27 cellular contexts compared by ENCODE assay signal in genomic region chr15:59835801-59836200, GRCh38.
"Had no signal": no experiment of that assay in that cellular context is flagged by ENCODE, and none has a peak within 500 bp of the region (broad histone marks: within the 10 kb centered on the region; RNA-seq: fewer than 3 reads in every experiment).

No MANE protein-coding gene starts in this region.

- H3K36me3 Mint-ChIP-seq: neural progenitor cell; stimulated activated effector memory CD8-positive, alpha-beta T cell treated with anti-CD3 and anti-CD28 coated beads, Interleukin-12 subunit alpha, Interleukin-12 subunit beta, amount 100 ng/mL, for 72 hours; stimulated activated naive B cell treated with anti-CD40 and anti-IgM and Interleukin-4, amounts not matched to agents 10 μg/mL and 1 μg/mL and 100 μg/mL, for 72 hours had no signal

- H3K4me3 ChIP-seq: neural progenitor cell, ovary, psoas muscle, right lobe of liver, sigmoid colon, stomach, thoracic aorta, thyroid gland, tibial nerve, upper lobe of left lung, vagina had no signal

- H3K4me1 ChIP-seq: parathyroid adenoma, psoas muscle, right lobe of liver, sigmoid colon, stomach, thyroid gland, tibial nerve, upper lobe of left lung, vagina had no signal

- H3K9me3 Mint-ChIP-seq: nephron; neural progenitor cell; stimulated activated effector memory CD8-positive, alpha-beta T cell treated with anti-CD3 and anti-CD28 coated beads, Interleukin-12 subunit alpha, Interleukin-12 subunit beta, amount 100 ng/mL, for 72 hours; stimulated activated naive B cell treated with anti-CD40 and anti-IgM and Interleukin-4, amounts not matched to agents 10 μg/mL and 1 μg/mL and 100 μg/mL, for 72 hours; stimulated activated naive CD8-positive, alpha-beta T cell treated with anti-CD3 and anti-CD28 coated beads, Interleukin-15, Interleukin-2, amounts not matched to agents 100 ng/mL and 50 ng/mL, for 24 hours had no signal

- H3K27me3 ChIP-seq: neural progenitor cell, ovary, right lobe of liver, sigmoid colon, thyroid gland, upper lobe of left lung, vagina had no signal

- H3K4me1 Mint-ChIP-seq: nephron; stimulated activated naive B cell treated with anti-CD40 and anti-IgM and Interleukin-4, amounts not matched to agents 10 μg/mL and 1 μg/mL and 100 μg/mL, for 72 hours had no signal

- H3K9me3 ChIP-seq: ovary, psoas muscle, right lobe of liver, sigmoid colon, stomach, thoracic aorta, thyroid gland, tibial nerve, upper lobe of left lung, vagina had no signal

- H3K36me3 ChIP-seq: neural progenitor cell, ovary, right lobe of liver, sigmoid colon, stomach, thoracic aorta, thyroid gland, tibial nerve, upper lobe of left lung, vagina had no signal

- H3K27me3 Mint-ChIP-seq: stimulated activated naive CD8-positive, alpha-beta T cell treated with anti-CD3 and anti-CD28 coated beads, Interleukin-15, Interleukin-2, amounts not matched to agents 100 ng/mL and 50 ng/mL, for 24 hours had no signal

- H3K4me3 Mint-ChIP-seq: nephron; neural progenitor cell; stimulated activated effector memory CD8-positive, alpha-beta T cell treated with anti-CD3 and anti-CD28 coated beads, Interleukin-12 subunit alpha, Interleukin-12 subunit beta, amount 100 ng/mL, for 72 hours; stimulated activated naive B cell treated with anti-CD40 and anti-IgM and Interleukin-4, amounts not matched to agents 10 μg/mL and 1 μg/mL and 100 μg/mL, for 72 hours; stimulated activated naive CD8-positive, alpha-beta T cell treated with anti-CD3 and anti-CD28 coated beads, Interleukin-15, Interleukin-2, amounts not matched to agents 100 ng/mL and 50 ng/mL, for 24 hours had no signal

- H3K27ac Mint-ChIP-seq: nephron; neural progenitor cell; progenitor cell of endocrine pancreas; stimulated activated effector memory CD8-positive, alpha-beta T cell treated with anti-CD3 and anti-CD28 coated beads, Interleukin-12 subunit alpha, Interleukin-12 subunit beta, amount 100 ng/mL, for 72 hours; stimulated activated naive B cell treated with anti-CD40 and anti-IgM and Interleukin-4, amounts not matched to agents 10 μg/mL and 1 μg/mL and 100 μg/mL, for 72 hours; stimulated activated naive CD8-positive, alpha-beta T cell treated with anti-CD3 and anti-CD28 coated beads, Interleukin-15, Interleukin-2, amounts not matched to agents 100 ng/mL and 50 ng/mL, for 24 hours had no signal

- H3K27ac ChIP-seq: neural progenitor cell, ovary, parathyroid adenoma, psoas muscle, right lobe of liver, sigmoid colon, stomach, thoracic aorta, thyroid gland, tibial nerve, upper lobe of left lung, vagina had no signal

- DNase-seq: occipital lobe; ovary; posterior cingulate gyrus; psoas muscle; right cardiac atrium; right lobe of liver; sigmoid colon; small intestine; stimulated activated CD4-positive, alpha-beta T cell treated with anti-CD3 and anti-CD28 coated beads, Interleukin-15, amount 100 ng/mL, for 24 hours; stimulated activated CD4-positive, alpha-beta T cell treated with anti-CD3 and anti-CD28 coated beads, Interleukin-2, amount 100 ng/mL, for 24 hours; stimulated activated CD4-positive, alpha-beta T cell treated with anti-CD3 and anti-CD28 coated beads, Interleukin-2, amount 100 ng/mL, for 48 hours; stimulated activated CD4-positive, alpha-beta T cell treated with anti-CD3 and anti-CD28 coated beads, Interleukin-4, amount 100 ng/mL, for 24 hours; stimulated activated naive B cell treated with anti-CD40 and anti-IgM and Interleukin-4, amounts not matched to agents 10 μg/mL and 1 μg/mL and 100 μg/mL, for 72 hours; stimulated activated naive CD4-positive, alpha-beta T cell treated with Interleukin-2 at 50 U/mL for 16 hours; stomach; thyroid gland; trophoblast cell; upper lobe of left lung had no signal
